ENCODE assay signal across 9 cellular contexts in genomic region chr3:141498592-141499223, GRCh38. TPM values are rescaled to one million over a fixed set of nuclear protein-coding genes. Genes with fewer than 3 reads are reported as not detected.
DNase-seq lines count a peak whose midpoint lies in the region; ATAC-seq and TF ChIP-seq lines count a peak whose summit lies in the region.
"Had no signal": no experiment of that assay in that cellular context is flagged by ENCODE, and none has a peak within 500 bp of the region (broad histone marks: within the 10 kb centered on the region; RNA-seq: fewer than 3 reads in every experiment).

No MANE protein-coding gene starts in this region.

- H3K9me3 ChIP-seq in T-helper 17 cell (ENCODE audit: control insufficient read depth, low read length, poor library complexity, severe bottlenecking): no peaks in the 10 kb centered on the region
- no peaks in the 10 kb centered on the region for H3K9me3 ChIP-seq in adrenal gland (replicated peaks in 1 of 3)

- H3K27ac Mint-ChIP-seq in T-helper 17 cell: peak overlapping the region; percentile 95
- no peak overlapping the region for H3K27ac Mint-ChIP-seq in chondrocyte (ENCODE audit: unreplicated experiment)
- H3K27ac Mint-ChIP-seq: nephron had no signal

- no peaks in the 10 kb centered on the region for H3K27me3 Mint-ChIP-seq in T-helper 17 cell
- no peaks in the 10 kb centered on the region for H3K27me3 Mint-ChIP-seq in chondrocyte (ENCODE audit: low read depth)

- 65 to 86% (median 72%) methylated on average over 6 of the region's 6 CpGs for WGBS in adrenal gland, 4 donors

- no peaks in the 10 kb centered on the region for H3K36me3 ChIP-seq in adrenal gland (replicated peaks in 1 of 2)

- DNase-seq in GM19238 (ENCODE audit: insufficient read length, low spot score) (peak; percentile 13), T-helper 17 cell (peak; percentile 57 to 75 (median 65)), adrenal gland (peak in 6 of 7 donors; percentile 27 to 73 (median 58)), GM19240 (ENCODE audit: insufficient read length, low spot score) (no peak), DMS114 treated with DMSO at 0.1 percent for 48 hours (lab: John Stamatoyannopoulos, UW; ENCODE audit: unreplicated experiment) (no peak), chondrocyte (ENCODE audit: low spot score) (no peak)
- DNase-seq in stimulated activated CD4-positive, alpha-beta T cell treated with anti-CD3 and anti-CD28 coated beads, Interleukin-15, amount 100 ng/mL, for 48 hours (ENCODE audit: low read depth in 2 of 2): peak; percentile 70 to 79

- TF ChIP-seq CTCF in adrenal gland (IDR thresholded peaks at IDR 0.05): no peak
- TF ChIP-seq CTCF in chondrocyte (IDR thresholded peaks at IDR 0.05): no peak

- H3K36me3 Mint-ChIP-seq in T-helper 17 cell (ENCODE audit: low read depth): no peaks in the 10 kb centered on the region
- H3K36me3 Mint-ChIP-seq in chondrocyte (ENCODE audit: low read depth): no peaks in the 10 kb centered on the region

- no peaks in the 10 kb centered on the region for H3K27me3 ChIP-seq in adrenal gland

- peaks cover 0 to 3% of the 10 kb centered on the region in 2 donors for H3K4me1 ChIP-seq in adrenal gland (replicated peaks in 1 of 2)

- H3K4me3 Mint-ChIP-seq in T-helper 17 cell (peak overlapping the region; percentile 76), chondrocyte (ENCODE audit: unreplicated experiment) (no peak overlapping the region)
- H3K4me3 Mint-ChIP-seq: nephron had no signal

- intact Hi-C loops in adrenal gland (cut with DNase I): no loop called here

- H3K4me1 Mint-ChIP-seq in T-helper 17 cell (peaks cover 42% of the 10 kb centered on the region), chondrocyte (ENCODE audit: low read depth) (peaks cover 15% of the 10 kb centered on the region)
- H3K4me1 Mint-ChIP-seq: nephron had no signal

- ATAC-seq in HG03103 (IDR thresholded peaks at IDR 0.05; ENCODE audit: low read depth, unreplicated experiment) (peak; percentile 95), T-helper 17 cell (peak; percentile 92)

- H3K27ac ChIP-seq in adrenal gland: peak overlapping the region in 2 of 5 donors; percentile 28 to 33

- H3K4me3 ChIP-seq in adrenal gland: no peak overlapping the region

- TF ChIP-seq POLR2A in adrenal gland (IDR thresholded peaks at IDR 0.05): no peak

- H3K9me3 Mint-ChIP-seq in chondrocyte (ENCODE audit: low read depth): no peaks in the 10 kb centered on the region

RNA-seq across cellular contexts. Expression of gene RASA2, which starts 11.9 kb away (rescaled TPM):
- total RNA-seq in T-helper 17 cell (10 to 100 TPM; 56.7 to 57.9 TPM), adrenal gland (10 to 100 TPM in 6 of 8 donors, 1 to 10 TPM in 2; 8.8 to 52.5 (median 13.8) TPM), chondrocyte (8.5 to 9.2 TPM (median 9.2 TPM) in 3 replicates)
- polyA plus RNA-seq in adrenal gland: 1 to 10 TPM; 5.7 to 7.3 (median 6.3) TPM

Comparison
In these comparisons a context has a peak if more than half of its experiments do, and no peak if none do; other contexts are left out.
1. DNase-seq: peak in GM19238 (single experiment), T-helper 17 cell (3 of 3), adrenal gland (6 of 7) and stimulated activated CD4-positive, alpha-beta T cell treated with anti-CD3 and anti-CD28 coated beads, Interleukin-15, amount 100 ng/mL, for 48 hours (2 of 2); none in GM19240 (single experiment), DMS114 treated with DMSO at 0.1 percent for 48 hours (single experiment) and chondrocyte (single experiment).